ENCODE assay signal across 9 cellular contexts in genomic region chr7:20199015-20199737, GRCh38. TPM values are rescaled to one million over a fixed set of nuclear protein-coding genes. Genes with fewer than 3 reads are reported as not detected.
DNase-seq lines count a peak whose midpoint lies in the region; ATAC-seq and TF ChIP-seq lines count a peak whose summit lies in the region.
"Had no signal": no experiment of that assay in that cellular context is flagged by ENCODE, and none has a peak within 500 bp of the region (broad histone marks: within the 10 kb centered on the region; RNA-seq: fewer than 3 reads in every experiment).

No MANE protein-coding gene starts in this region.

- H3F3A ChIP-seq in GM23338 (replicated peaks; ENCODE audit: low read depth) (no peaks in the 10 kb centered on the region), smooth muscle cell (ENCODE audit: low read depth) (no peaks in the 10 kb centered on the region)

- no peak for ATAC-seq in GM23338

- H3K27ac Mint-ChIP-seq in GM23338 = peak overlapping the region; percentile 48; the same call in 1 of the 2 replicates

- H3K4me1 ChIP-seq in GM23338 (ENCODE audit: insufficient read depth) = peaks cover 17% of the 10 kb centered on the region
- no peaks in the 10 kb centered on the region for H3K4me1 ChIP-seq in smooth muscle cell (ENCODE audit: low read depth)

- H3K27me3 ChIP-seq in GM23338 (ENCODE audit: insufficient read depth) (no peaks in the 10 kb centered on the region), smooth muscle cell (ENCODE audit: low read depth) (no peaks in the 10 kb centered on the region)

- no peak overlapping the region for H3K9ac ChIP-seq in smooth muscle cell (ENCODE audit: low read depth)

- H3K9me3 Mint-ChIP-seq in GM23338 = no peaks in the 10 kb centered on the region

- in situ Hi-C loops in KBM-7 (cut with MboI; ENCODE audit: low pct_unique_long_range_greater_than_20kb, low sequenced_read_pairs) = no loop called here

- WGBS in smooth muscle cell (ENCODE audit: low lambda C conversion rate) = 89% methylated on average over 2 of the region's 2 CpGs

- no peak overlapping the region for H3K4me3 Mint-ChIP-seq in GM23338

- H3K27ac ChIP-seq in GM23338 (ENCODE audit: low read depth) (no peak overlapping the region), RWPE1 (no peak overlapping the region; the same call in 1 of the 2 replicates), smooth muscle cell (ENCODE audit: low read depth) (peak overlapping the region; percentile 19)
- H3K27ac ChIP-seq: 22Rv1 had no signal

- peaks cover 20% of the 10 kb centered on the region for H3K4me1 Mint-ChIP-seq in GM23338

- no peaks in the 10 kb centered on the region for H3K36me3 ChIP-seq in GM23338 (ENCODE audit: insufficient read depth)
- no peaks in the 10 kb centered on the region for H3K36me3 ChIP-seq in smooth muscle cell (ENCODE audit: low read depth)

- POLR2A ChIA-PET in RWPE1 (lab: Yijun Ruan, JAX; ENCODE audit: low non-redundant PET) = no interaction called here

- no peaks in the 10 kb centered on the region for H3K9me2 ChIP-seq in GM23338 (ENCODE audit: insufficient read depth)

- no peaks in the 10 kb centered on the region for H4K20me1 ChIP-seq in GM23338 (replicated peaks; ENCODE audit: insufficient read depth)
- H4K20me1 ChIP-seq in smooth muscle cell (ENCODE audit: low read depth) = no peaks in the 10 kb centered on the region

- H3K4me2 ChIP-seq in GM23338 (no peak overlapping the region), smooth muscle cell (peak overlapping the region; percentile 4)

- TF ChIP-seq CTCF in GM23338 (conservative IDR thresholded peaks at IDR 0.05; ENCODE audit: low read depth in 2 of 2) (no peak), RWPE1 (conservative IDR thresholded peaks at IDR 0.05; ENCODE audit: low read depth) (no peak), fibroblast of villous mesenchyme (IDR thresholded peaks at IDR 0.05; ENCODE audit: insufficient read depth, low read depth, low read length) (no peak), smooth muscle cell (IDR thresholded peaks at IDR 0.05; ENCODE audit: borderline replicate concordance, insufficient read depth, poor library complexity, severe bottlenecking) (no peak)

- no peaks in the 10 kb centered on the region for H3K79me2 ChIP-seq in GM23338 (replicated peaks; ENCODE audit: insufficient read depth)
- no peaks in the 10 kb centered on the region for H3K79me2 ChIP-seq in smooth muscle cell (ENCODE audit: low read depth)

- H3K4me3 ChIP-seq in GM23338 = no peak overlapping the region
- no peak overlapping the region for H3K4me3 ChIP-seq in fibroblast of villous mesenchyme (ENCODE audit: low read depth, low read length)
- H3K4me3 ChIP-seq in smooth muscle cell = no peak overlapping the region

- DNase-seq in DMS 273 (lab: John Stamatoyannopoulos, UW; ENCODE audit: unreplicated experiment) (peak; percentile 26), DMS 273 treated with DMSO at 0.1 percent for 48 hours (lab: John Stamatoyannopoulos, UW) (no peak), GM23338 (ENCODE audit: low spot score) (no peak), KBM-7 (peak; percentile 98), RWPE1 (ENCODE audit: low spot score) (peak; percentile 85), fibroblast of villous mesenchyme (ENCODE audit: low read depth) (peak; percentile 15), smooth muscle cell (lab: John Stamatoyannopoulos, UW; ENCODE audit: unreplicated experiment) (no peak), HuH-7.5 (ENCODE audit: low spot score) (no peak)

- H3K27me3 Mint-ChIP-seq in GM23338 (ENCODE audit: insufficient read depth, low read depth, poor library complexity) = no peaks in the 10 kb centered on the region

- no peaks in the 10 kb centered on the region for H3K9me3 ChIP-seq in smooth muscle cell (replicated peaks; ENCODE audit: low read depth)

- H2AFZ ChIP-seq in GM23338 (no peak overlapping the region), smooth muscle cell (ENCODE audit: low read depth) (no peak overlapping the region)

- CTCF ChIA-PET in RWPE1 (lab: Yijun Ruan, JAX) = interaction anchor here (0.7 kb wide), 1 partner anchor 18 kb away, joined by 3 read pairs; the partner anchor contains the start of gene MACC1

- H3K36me3 Mint-ChIP-seq in GM23338 (ENCODE audit: low read depth) = no peaks in the 10 kb centered on the region

TF ChIP-seq in GM23338, 12 proteins besides CTCF, POLR2A, EP300 and RAD21:
- TF ChIP-seq, protein P1, sequence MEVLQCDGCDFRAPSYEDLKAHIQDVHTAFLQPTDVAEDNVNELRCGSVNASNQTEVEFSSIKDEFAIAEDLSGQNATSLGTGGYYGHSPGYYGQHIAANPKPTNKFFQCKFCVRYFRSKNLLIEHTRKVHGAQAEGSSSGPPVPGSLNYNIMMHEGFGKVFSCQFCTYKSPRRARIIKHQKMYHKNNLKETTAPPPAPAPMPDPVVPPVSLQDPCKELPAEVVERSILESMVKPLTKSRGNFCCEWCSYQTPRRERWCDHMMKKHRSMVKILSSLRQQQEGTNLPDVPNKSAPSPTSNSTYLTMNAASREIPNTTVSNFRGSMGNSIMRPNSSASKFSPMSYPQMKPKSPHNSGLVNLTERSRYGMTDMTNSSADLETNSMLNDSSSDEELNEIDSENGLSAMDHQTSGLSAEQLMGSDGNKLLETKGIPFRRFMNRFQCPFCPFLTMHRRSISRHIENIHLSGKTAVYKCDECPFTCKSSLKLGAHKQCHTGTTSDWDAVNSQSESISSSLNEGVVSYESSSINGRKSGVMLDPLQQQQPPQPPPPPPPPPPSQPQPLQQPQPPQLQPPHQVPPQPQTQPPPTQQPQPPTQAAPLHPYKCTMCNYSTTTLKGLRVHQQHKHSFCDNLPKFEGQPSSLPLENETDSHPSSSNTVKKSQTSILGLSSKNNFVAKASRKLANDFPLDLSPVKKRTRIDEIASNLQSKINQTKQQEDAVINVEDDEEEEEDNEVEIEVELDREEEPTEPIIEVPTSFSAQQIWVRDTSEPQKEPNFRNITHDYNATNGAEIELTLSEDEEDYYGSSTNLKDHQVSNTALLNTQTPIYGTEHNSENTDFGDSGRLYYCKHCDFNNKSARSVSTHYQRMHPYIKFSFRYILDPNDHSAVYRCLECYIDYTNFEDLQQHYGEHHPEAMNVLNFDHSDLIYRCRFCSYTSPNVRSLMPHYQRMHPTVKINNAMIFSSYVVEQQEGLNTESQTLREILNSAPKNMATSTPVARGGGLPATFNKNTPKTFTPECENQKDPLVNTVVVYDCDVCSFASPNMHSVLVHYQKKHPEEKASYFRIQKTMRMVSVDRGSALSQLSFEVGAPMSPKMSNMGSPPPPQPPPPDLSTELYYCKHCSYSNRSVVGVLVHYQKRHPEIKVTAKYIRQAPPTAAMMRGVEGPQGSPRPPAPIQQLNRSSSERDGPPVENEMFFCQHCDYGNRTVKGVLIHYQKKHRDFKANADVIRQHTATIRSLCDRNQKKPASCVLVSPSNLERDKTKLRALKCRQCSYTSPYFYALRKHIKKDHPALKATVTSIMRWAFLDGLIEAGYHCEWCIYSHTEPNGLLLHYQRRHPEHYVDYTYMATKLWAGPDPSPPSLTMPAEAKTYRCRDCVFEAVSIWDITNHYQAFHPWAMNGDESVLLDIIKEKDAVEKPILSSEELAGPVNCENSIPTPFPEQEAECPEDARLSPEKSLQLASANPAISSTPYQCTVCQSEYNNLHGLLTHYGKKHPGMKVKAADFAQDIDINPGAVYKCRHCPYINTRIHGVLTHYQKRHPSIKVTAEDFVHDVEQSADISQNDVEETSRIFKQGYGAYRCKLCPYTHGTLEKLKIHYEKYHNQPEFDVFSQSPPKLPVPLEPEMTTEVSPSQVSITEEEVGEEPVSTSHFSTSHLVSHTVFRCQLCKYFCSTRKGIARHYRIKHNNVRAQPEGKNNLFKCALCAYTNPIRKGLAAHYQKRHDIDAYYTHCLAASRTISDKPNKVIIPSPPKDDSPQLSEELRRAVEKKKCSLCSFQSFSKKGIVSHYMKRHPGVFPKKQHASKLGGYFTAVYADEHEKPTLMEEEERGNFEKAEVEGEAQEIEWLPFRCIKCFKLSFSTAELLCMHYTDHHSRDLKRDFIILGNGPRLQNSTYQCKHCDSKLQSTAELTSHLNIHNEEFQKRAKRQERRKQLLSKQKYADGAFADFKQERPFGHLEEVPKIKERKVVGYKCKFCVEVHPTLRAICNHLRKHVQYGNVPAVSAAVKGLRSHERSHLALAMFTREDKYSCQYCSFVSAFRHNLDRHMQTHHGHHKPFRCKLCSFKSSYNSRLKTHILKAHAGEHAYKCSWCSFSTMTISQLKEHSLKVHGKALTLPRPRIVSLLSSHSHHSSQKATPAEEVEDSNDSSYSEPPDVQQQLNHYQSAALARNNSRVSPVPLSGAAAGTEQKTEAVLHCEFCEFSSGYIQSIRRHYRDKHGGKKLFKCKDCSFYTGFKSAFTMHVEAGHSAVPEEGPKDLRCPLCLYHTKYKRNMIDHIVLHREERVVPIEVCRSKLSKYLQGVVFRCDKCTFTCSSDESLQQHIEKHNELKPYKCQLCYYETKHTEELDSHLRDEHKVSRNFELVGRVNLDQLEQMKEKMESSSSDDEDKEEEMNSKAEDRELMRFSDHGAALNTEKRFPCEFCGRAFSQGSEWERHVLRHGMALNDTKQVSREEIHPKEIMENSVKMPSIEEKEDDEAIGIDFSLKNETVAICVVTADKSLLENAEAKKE (CRISPR knock-in tag; IDR thresholded peaks at IDR 0.05) = no peak
- TF ChIP-seq CREB1 (CRISPR knock-in tag; IDR thresholded peaks at IDR 0.05; ENCODE audit: low read depth) = no peak
- TF ChIP-seq EZH2 (IDR thresholded peaks at IDR 0.05; ENCODE audit: low read depth, unreplicated experiment) = no peak

RNA-seq across cellular contexts. Expression of gene MACC1, which starts 18.0 kb away (rescaled TPM):
- 13.4 and 14.2 TPM in 2 replicates for total RNA-seq in GM23338 (2014; rRNA removed; shearing (Covaris generic))
- polyA plus RNA-seq in GM23338 (2016; fragmentation: Nextera tagmentation; extraction: Ambion mirVana) (3.4 and 5.2 TPM in 2 replicates), smooth muscle cell (0.33 TPM in 1 of 2 replicates, not detected in the other)
- total RNA-seq in fibroblast of villous mesenchyme (under 0.01 TPM in 2 replicates), smooth muscle cell (1.3 and 2.9 TPM in 2 replicates)

Comparison
In these comparisons a context has a peak if more than half of its experiments do, and no peak if none do; other contexts are left out.
1. DNase-seq: peak in DMS 273 (single experiment), KBM-7 (single experiment), RWPE1 (single experiment) and fibroblast of villous mesenchyme (single experiment); none in DMS 273 treated with DMSO at 0.1 percent for 48 hours (single experiment), GM23338 (single experiment), smooth muscle cell (single experiment) and HuH-7.5 (single experiment).